1 cellular context compared by ENCODE assay signal in the genomic region with DNA sequence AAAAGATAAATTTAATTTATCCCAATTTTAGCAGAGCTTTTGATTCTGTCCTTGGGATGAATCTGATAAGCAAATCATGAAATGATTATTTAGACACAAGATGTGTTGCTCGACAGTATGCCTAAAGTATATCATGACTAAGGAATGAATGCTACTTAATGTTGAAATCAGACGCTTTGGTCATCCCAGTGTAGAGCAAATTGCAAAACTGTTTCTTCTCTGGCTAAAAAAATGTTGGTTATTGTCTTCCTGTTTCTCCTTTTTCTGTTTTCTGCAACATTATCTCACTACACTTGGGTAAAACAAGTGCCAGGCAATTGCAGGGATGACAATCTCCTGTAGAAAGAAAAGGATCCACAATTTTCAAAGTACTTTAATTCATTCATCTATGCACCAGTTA.
TF ChIP-seq lines count a peak whose summit lies in the region.

No MANE protein-coding gene starts in this region.

TF ChIP-seq in GM12878, 131 proteins besides CTCF, POLR2A, EP300 and RAD21 (continued from another document):
- TF ChIP-seq, protein P1, sequence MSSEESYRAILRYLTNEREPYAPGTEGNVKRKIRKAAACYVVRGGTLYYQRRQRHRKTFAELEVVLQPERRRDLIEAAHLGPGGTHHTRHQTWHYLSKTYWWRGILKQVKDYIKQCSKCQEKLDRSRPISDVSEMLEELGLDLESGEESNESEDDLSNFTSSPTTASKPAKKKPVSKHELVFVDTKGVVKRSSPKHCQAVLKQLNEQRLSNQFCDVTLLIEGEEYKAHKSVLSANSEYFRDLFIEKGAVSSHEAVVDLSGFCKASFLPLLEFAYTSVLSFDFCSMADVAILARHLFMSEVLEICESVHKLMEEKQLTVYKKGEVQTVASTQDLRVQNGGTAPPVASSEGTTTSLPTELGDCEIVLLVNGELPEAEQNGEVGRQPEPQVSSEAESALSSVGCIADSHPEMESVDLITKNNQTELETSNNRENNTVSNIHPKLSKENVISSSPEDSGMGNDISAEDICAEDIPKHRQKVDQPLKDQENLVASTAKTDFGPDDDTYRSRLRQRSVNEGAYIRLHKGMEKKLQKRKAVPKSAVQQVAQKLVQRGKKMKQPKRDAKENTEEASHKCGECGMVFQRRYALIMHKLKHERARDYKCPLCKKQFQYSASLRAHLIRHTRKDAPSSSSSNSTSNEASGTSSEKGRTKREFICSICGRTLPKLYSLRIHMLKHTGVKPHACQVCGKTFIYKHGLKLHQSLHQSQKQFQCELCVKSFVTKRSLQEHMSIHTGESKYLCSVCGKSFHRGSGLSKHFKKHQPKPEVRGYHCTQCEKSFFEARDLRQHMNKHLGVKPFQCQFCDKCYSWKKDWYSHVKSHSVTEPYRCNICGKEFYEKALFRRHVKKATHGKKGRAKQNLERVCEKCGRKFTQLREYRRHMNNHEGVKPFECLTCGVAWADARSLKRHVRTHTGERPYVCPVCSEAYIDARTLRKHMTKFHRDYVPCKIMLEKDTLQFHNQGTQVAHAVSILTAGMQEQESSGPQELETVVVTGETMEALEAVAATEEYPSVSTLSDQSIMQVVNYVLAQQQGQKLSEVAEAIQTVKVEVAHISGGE (CRISPR knock-in tag; IDR thresholded peaks at IDR 0.05), result no peak
- TF ChIP-seq RFX5 (IDR thresholded peaks at IDR 0.05; ENCODE audit: low read depth, low read length), result no peak
- no peak for TF ChIP-seq PML (IDR thresholded peaks at IDR 0.05; ENCODE audit: low read length)
- TF ChIP-seq SUZ12 (IDR thresholded peaks at IDR 0.05; ENCODE audit: unreplicated experiment), result no peak
- no peak for TF ChIP-seq GABPA (IDR thresholded peaks at IDR 0.05; ENCODE audit: low read depth)
- TF ChIP-seq, protein P2, sequence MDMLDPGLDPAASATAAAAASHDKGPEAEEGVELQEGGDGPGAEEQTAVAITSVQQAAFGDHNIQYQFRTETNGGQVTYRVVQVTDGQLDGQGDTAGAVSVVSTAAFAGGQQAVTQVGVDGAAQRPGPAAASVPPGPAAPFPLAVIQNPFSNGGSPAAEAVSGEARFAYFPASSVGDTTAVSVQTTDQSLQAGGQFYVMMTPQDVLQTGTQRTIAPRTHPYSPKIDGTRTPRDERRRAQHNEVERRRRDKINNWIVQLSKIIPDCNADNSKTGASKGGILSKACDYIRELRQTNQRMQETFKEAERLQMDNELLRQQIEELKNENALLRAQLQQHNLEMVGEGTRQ (IDR thresholded peaks at IDR 0.05; ENCODE audit: borderline replicate concordance, low read depth, low read length), result no peak
- no peak for TF ChIP-seq ZBED1 (IDR thresholded peaks at IDR 0.05; ENCODE audit: borderline replicate concordance)
